9 cellular contexts compared by ENCODE assay signal in the genomic region with DNA sequence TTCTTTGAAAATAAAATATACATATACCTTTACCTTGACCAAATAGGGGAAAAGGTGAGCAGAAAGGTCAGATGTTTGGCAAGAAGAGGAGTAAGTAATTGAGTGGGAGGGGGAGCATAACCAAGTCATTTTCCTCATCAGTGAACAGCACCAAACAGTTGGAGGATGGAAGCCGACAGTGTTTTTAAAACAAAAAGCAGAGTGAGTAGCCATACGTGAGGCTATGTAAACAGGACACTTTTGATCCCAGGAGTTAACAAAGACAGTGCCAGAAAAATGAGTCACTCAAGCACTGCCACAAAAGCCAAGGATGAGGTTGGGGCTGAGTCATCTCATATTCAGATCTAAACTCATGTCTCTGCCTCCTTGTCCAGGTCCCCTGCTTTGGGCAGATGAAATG.
A peak's percentile ranks its signal among the peaks of the same experiment; 100 is the strongest.
DNase-seq lines count a peak whose midpoint lies in the region; ATAC-seq and TF ChIP-seq lines count a peak whose summit lies in the region.
"Had no signal": no experiment of that assay in that cellular context is flagged by ENCODE, and none has a peak within 500 bp of the region (broad histone marks: within the 10 kb centered on the region; RNA-seq: fewer than 3 reads in every experiment).

No MANE protein-coding gene starts in this region.

- peaks cover 1% of the 10 kb centered on the region for H3K36me3 Mint-ChIP-seq in chondrocyte (ENCODE audit: low read depth)
- no peaks in the 10 kb centered on the region for H3K36me3 Mint-ChIP-seq in activated CD8-positive, alpha-beta memory T cell treated with anti-CD3 and anti-CD28 coated beads, Interleukin-2, amount 10 ng/mL, durations not matched to agents 7 days and 5 days

- no peak overlapping the region for H3K4me3 Mint-ChIP-seq in chondrocyte (ENCODE audit: unreplicated experiment)
- no peak overlapping the region for H3K4me3 Mint-ChIP-seq in activated CD8-positive, alpha-beta memory T cell treated with anti-CD3 and anti-CD28 coated beads, Interleukin-2, amount 10 ng/mL, durations not matched to agents 7 days and 5 days
- H3K4me3 Mint-ChIP-seq: activated CD4-positive, alpha-beta memory T cell treated with anti-CD3 and anti-CD28 coated beads, Interleukin-2, amount 10 ng/mL, durations not matched to agents 7 days and 5 days had no signal

- peak overlapping the region in 1 of 2 experiments; percentile 9 for H3K18ac ChIP-seq in mesenchymal stem cell (ENCODE audit: low read depth in 1 of 2, low read length in 2 of 2)

- H4K91ac ChIP-seq in mesenchymal stem cell (ENCODE audit: low read length) = no peak overlapping the region

- H3K36me3 ChIP-seq in MG63 (peaks cover 9% of the 10 kb centered on the region), mesenchymal stem cell (ENCODE audit: control insufficient read depth in 1 of 2, insufficient read depth in 2 of 2, low read depth in 1 of 2, low read length in 2 of 2) (no peaks in the 10 kb centered on the region)

- no peak overlapping the region for H3K4ac ChIP-seq in mesenchymal stem cell (ENCODE audit: low read depth in 1 of 2, low read length in 2 of 2)

- H3K9me3 ChIP-seq in MG63 (no peaks in the 10 kb centered on the region), mesenchymal stem cell (ENCODE audit: control insufficient read depth, low read length) (no peaks in the 10 kb centered on the region)

- no peak overlapping the region for H3K4me2 ChIP-seq in mesenchymal stem cell (ENCODE audit: low read length, poor library complexity, severe bottlenecking)

- H3K23ac ChIP-seq in mesenchymal stem cell (ENCODE audit: low read length in 2 of 2) = no peak overlapping the region

- H3K4me3 ChIP-seq in MG63 = no peak overlapping the region
- H3K4me3 ChIP-seq in mesenchymal stem cell (ENCODE audit: insufficient read depth in 1 of 2, low read depth in 1 of 2, low read length in 2 of 2) = peak overlapping the region in 1 of 2 experiments; percentile 56

- no peaks in the 10 kb centered on the region for H3K9me3 Mint-ChIP-seq in chondrocyte (ENCODE audit: low read depth)
- peaks cover 15% of the 10 kb centered on the region for H3K9me3 Mint-ChIP-seq in activated CD8-positive, alpha-beta memory T cell treated with anti-CD3 and anti-CD28 coated beads, Interleukin-2, amount 10 ng/mL, durations not matched to agents 7 days and 5 days (ENCODE audit: low read depth)
- H3K9me3 Mint-ChIP-seq: activated CD4-positive, alpha-beta memory T cell treated with anti-CD3 and anti-CD28 coated beads, Interleukin-2, amount 10 ng/mL, durations not matched to agents 7 days and 5 days had no signal

- no peak overlapping the region for H3K14ac ChIP-seq in mesenchymal stem cell (ENCODE audit: low read length in 2 of 2)

- peak overlapping the region; percentile 60 for H3K9ac ChIP-seq in mesenchymal stem cell (ENCODE audit: low read length)

- H2BK12ac ChIP-seq in mesenchymal stem cell (ENCODE audit: low read length in 2 of 2) = peak overlapping the region in 1 of 2 experiments; percentile 72

- DNase-seq in DMS53 (lab: John Stamatoyannopoulos, UW) = peak; percentile 88
- peak; percentile 81 for DNase-seq in MG63
- DNase-seq in chondrocyte (ENCODE audit: low spot score) = no peak
- peak; percentile 92 for DNase-seq in mesenchymal stem cell
- no peak for DNase-seq in HUDEP-2 (lab: John Stamatoyannopoulos, UW; ENCODE audit: unreplicated experiment in 76 of 76)
- no peak for DNase-seq in activated CD8-positive, alpha-beta memory T cell treated with anti-CD3 and anti-CD28 coated beads, Interleukin-2, amount 10 ng/mL, durations not matched to agents 7 days and 5 days
- DNase-seq: activated CD4-positive, alpha-beta memory T cell treated with anti-CD3 and anti-CD28 coated beads, Interleukin-2, amount 10 ng/mL, durations not matched to agents 7 days and 5 days had no signal

- no peak overlapping the region for H2AFZ ChIP-seq in mesenchymal stem cell (ENCODE audit: low read depth, low read length)

- no peaks in the 10 kb centered on the region for H3K27me3 ChIP-seq in MG63
- H3K27me3 ChIP-seq in mesenchymal stem cell (ENCODE audit: control insufficient read depth in 1 of 2, insufficient read depth in 1 of 2, low read length in 2 of 2) = no peaks in the 10 kb centered on the region

- H4K8ac ChIP-seq in mesenchymal stem cell (ENCODE audit: low read length) = no peak overlapping the region

- no peaks in the 10 kb centered on the region for H3K4me1 ChIP-seq in mesenchymal stem cell (ENCODE audit: control insufficient read depth, insufficient read depth, low read depth, low read length)

- no peak overlapping the region for H2AK5ac ChIP-seq in mesenchymal stem cell (ENCODE audit: low read length, severe bottlenecking)

- H2BK5ac ChIP-seq in mesenchymal stem cell (ENCODE audit: low read depth, low read length, poor library complexity, severe bottlenecking) = no peak overlapping the region

- H3K79me1 ChIP-seq in mesenchymal stem cell (replicated peaks; ENCODE audit: low read length, poor library complexity, severe bottlenecking) = no peaks in the 10 kb centered on the region

- no peak for TF ChIP-seq CTCF in chondrocyte (IDR thresholded peaks at IDR 0.05)

- CTCF ChIA-PET in activated CD8-positive, alpha-beta memory T cell treated with anti-CD3 and anti-CD28 coated beads, Interleukin-2, amount 10 ng/mL, durations not matched to agents 7 days and 5 days (lab: Charles Lee) = no interaction called here

- H2BK15ac ChIP-seq in mesenchymal stem cell (ENCODE audit: low read depth, poor library complexity, severe bottlenecking) = no peak overlapping the region

- H2BK120ac ChIP-seq in mesenchymal stem cell (ENCODE audit: low read depth, low read length) = no peak overlapping the region

- peaks cover 4% of the 10 kb centered on the region for H3K27me3 Mint-ChIP-seq in chondrocyte (ENCODE audit: low read depth)
- H3K27me3 Mint-ChIP-seq in activated CD8-positive, alpha-beta memory T cell treated with anti-CD3 and anti-CD28 coated beads, Interleukin-2, amount 10 ng/mL, durations not matched to agents 7 days and 5 days = no peaks in the 10 kb centered on the region
- H3K27me3 Mint-ChIP-seq: activated CD4-positive, alpha-beta memory T cell treated with anti-CD3 and anti-CD28 coated beads, Interleukin-2, amount 10 ng/mL, durations not matched to agents 7 days and 5 days had no signal

- WGBS in mesenchymal stem cell = 0% methylated on average over 2 of the region's 2 CpGs

- H3K27ac Mint-ChIP-seq in chondrocyte (ENCODE audit: unreplicated experiment) = peak overlapping the region; percentile 9
- no peak overlapping the region for H3K27ac Mint-ChIP-seq in activated CD8-positive, alpha-beta memory T cell treated with anti-CD3 and anti-CD28 coated beads, Interleukin-2, amount 10 ng/mL, durations not matched to agents 7 days and 5 days
- H3K27ac Mint-ChIP-seq: activated CD4-positive, alpha-beta memory T cell treated with anti-CD3 and anti-CD28 coated beads, Interleukin-2, amount 10 ng/mL, durations not matched to agents 7 days and 5 days had no signal

- no peak for ATAC-seq in activated CD8-positive, alpha-beta memory T cell treated with anti-CD3 and anti-CD28 coated beads, Interleukin-2, amount 10 ng/mL, durations not matched to agents 7 days and 5 days
- ATAC-seq in GM18861 (IDR thresholded peaks at IDR 0.05; ENCODE audit: unreplicated experiment) = no peak
- no peak for ATAC-seq in GM21381 (IDR thresholded peaks at IDR 0.05; ENCODE audit: unreplicated experiment)

- H3K4me1 Mint-ChIP-seq in chondrocyte (ENCODE audit: low read depth) = peaks cover 17% of the 10 kb centered on the region
- no peaks in the 10 kb centered on the region for H3K4me1 Mint-ChIP-seq in activated CD8-positive, alpha-beta memory T cell treated with anti-CD3 and anti-CD28 coated beads, Interleukin-2, amount 10 ng/mL, durations not matched to agents 7 days and 5 days
- H3K4me1 Mint-ChIP-seq: activated CD4-positive, alpha-beta memory T cell treated with anti-CD3 and anti-CD28 coated beads, Interleukin-2, amount 10 ng/mL, durations not matched to agents 7 days and 5 days had no signal

- peak overlapping the region; percentile 11 for H3K27ac ChIP-seq in mesenchymal stem cell (ENCODE audit: low read length, poor library complexity, severe bottlenecking)

Comparison
In these comparisons a context has a peak if more than half of its experiments do, and no peak if none do; other contexts are left out.
1. DNase-seq: peak in DMS53 (single experiment), MG63 (single experiment) and mesenchymal stem cell (single experiment); none in chondrocyte (single experiment), HUDEP-2 (0 of 76) and activated CD8-positive, alpha-beta memory T cell treated with anti-CD3 and anti-CD28 coated beads, Interleukin-2, amount 10 ng/mL, durations not matched to agents 7 days and 5 days (single experiment).